In the genomic region with DNA sequence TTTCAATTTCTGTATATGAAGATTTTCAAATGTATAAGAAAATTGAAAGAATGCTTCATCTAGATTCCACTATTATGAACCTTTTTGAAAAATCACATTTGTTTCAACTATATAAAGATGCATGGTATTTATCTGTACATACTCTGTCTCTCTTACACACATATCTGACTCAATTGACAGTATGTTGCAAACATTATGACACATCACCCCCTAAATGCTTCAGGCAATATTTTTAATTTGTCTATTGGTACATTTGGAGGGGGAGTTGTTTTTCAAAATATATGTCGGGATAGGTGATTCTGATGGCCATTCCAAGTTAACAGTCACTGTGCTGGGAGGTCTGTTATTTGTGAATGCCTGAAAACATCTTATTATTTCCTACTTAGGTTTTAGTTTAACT, we compare ENCODE assay signal across 27 cellular contexts. TPM values are rescaled to one million over a fixed set of nuclear protein-coding genes. Genes with fewer than 3 reads are reported as not detected.
A peak's percentile ranks its signal among the peaks of the same experiment; 100 is the strongest.
DNase-seq lines count a peak whose midpoint lies in the region; ATAC-seq and TF ChIP-seq lines count a peak whose summit lies in the region.
"Had no signal": no experiment of that assay in that cellular context is flagged by ENCODE, and none has a peak within 500 bp of the region (broad histone marks: within the 10 kb centered on the region; RNA-seq: fewer than 3 reads in every experiment).

No MANE protein-coding gene starts in this region.

- H3K36me3 Mint-ChIP-seq in T-cell: peaks cover 9% of the 10 kb centered on the region

- H2AFZ ChIP-seq in GM23248: no peak overlapping the region

- WGBS in GM23248 (ENCODE audit: low coverage in 1 of 2, low lambda C conversion rate in 2 of 2, missing lambda C conversion rate in 2 of 2), 2 experiments: 21 to 32% methylated on average over 1 of the region's 1 CpG

- H3K27ac ChIP-seq in GM23248 (peak overlapping the region; percentile 43), foreskin keratinocyte (no peak overlapping the region)
- H3K27ac ChIP-seq: brain microvascular endothelial cell, coronary artery, esophagus muscularis mucosa, KMS-11, ovary, Peyer's patch, uterus, VCaP had no signal

- H3K4me1 Mint-ChIP-seq in T-cell: peaks cover 93 to 95% (median 95%) of the 10 kb centered on the region in 3 donors

- DNase-seq in AG10803 (ENCODE audit: low read depth) (peak; percentile 5), GM23248 (peak; percentile 73), T-cell (no peak), foreskin keratinocyte (peak in 1 of 2 donors; percentile 63), GDM1 (lab: John Stamatoyannopoulos, UW) (no peak), Right ventricle myocardium superior (no peak), islet precursor cell (no peak)
- DNase-seq: activated CD4-positive, alpha-beta T cell treated with anti-CD3 and anti-CD28 coated beads, Interleukin-2, amount 10 ng/mL, durations not matched to agents 24 days and 14 days; brain microvascular endothelial cell; C1 segment of cervical spinal cord; Calu3; HFFc6; kidney; NCI-H1694 treated with DMSO at 0.1 percent for 48 hours; NCI-H2171 treated with DMSO at 0.1 percent for 48 hours; NCI-H526; ovary; Peyer's patch; stimulated activated CD4-positive, alpha-beta T cell treated with anti-CD3 and anti-CD28 coated beads, Interleukin-4, amount 100 ng/mL, for 1 hour; stimulated activated naive B cell treated with anti-CD40 and anti-IgM and Interleukin-4, amounts not matched to agents 10 μg/mL and 1 μg/mL and 100 μg/mL, for 72 hours; uterus had no signal

- H3K9ac ChIP-seq in GM23248: no peak overlapping the region
- H3K9ac ChIP-seq: KMS-11 had no signal

- ATAC-seq in T-cell (replicated peaks in 1 of 4): no peak
- peak; percentile 80 for ATAC-seq in foreskin keratinocyte
- no peak for ATAC-seq in Right ventricle myocardium superior (ENCODE audit: poor library complexity)
- ATAC-seq in GM19467 (IDR thresholded peaks at IDR 0.05; ENCODE audit: unreplicated experiment): no peak
- ATAC-seq: stimulated activated naive B cell treated with anti-CD40 and anti-IgM and Interleukin-4, amounts not matched to agents 10 μg/mL and 1 μg/mL and 100 μg/mL, for 72 hours had no signal

- intact Hi-C loops in Right ventricle myocardium superior (cut with DNase I): no loop called here

- H3K27me3 ChIP-seq in GM23248 (replicated peaks; ENCODE audit: insufficient read depth): no peaks in the 10 kb centered on the region
- no peaks in the 10 kb centered on the region for H3K27me3 ChIP-seq in foreskin keratinocyte
- H3K27me3 ChIP-seq: brain microvascular endothelial cell, esophagus muscularis mucosa, ovary, Peyer's patch, uterus had no signal

- no peak overlapping the region for H3K4me3 Mint-ChIP-seq in T-cell
- H3K4me3 Mint-ChIP-seq: activated CD4-positive, alpha-beta T cell treated with anti-CD3 and anti-CD28 coated beads, Interleukin-2, amount 10 ng/mL, durations not matched to agents 24 days and 14 days; HFFc6; nephron; stimulated activated naive B cell treated with anti-CD40 and anti-IgM and Interleukin-4, amounts not matched to agents 10 μg/mL and 1 μg/mL and 100 μg/mL, for 72 hours had no signal

- POLR2A ChIA-PET in T-cell (lab: Charles Lee): no interaction called here

- CTCF ChIA-PET in T-cell (lab: Charles Lee): no interaction called here

- peaks cover 21% of the 10 kb centered on the region for H4K20me1 ChIP-seq in GM23248 (ENCODE audit: insufficient read depth)

- TF ChIP-seq CTCF in AG10803 (conservative IDR thresholded peaks at IDR 0.05; ENCODE audit: low read length) (no peak), foreskin keratinocyte (conservative IDR thresholded peaks at IDR 0.05) (no peak)

- no peaks in the 10 kb centered on the region for H3K9me2 ChIP-seq in GM23248 (ENCODE audit: insufficient read depth)

- in situ Hi-C loops in GM23248 (cut with MboI): no loop called here

- H3K9me3 Mint-ChIP-seq in T-cell: no peaks in the 10 kb centered on the region
- H3K9me3 Mint-ChIP-seq: activated CD4-positive, alpha-beta T cell treated with anti-CD3 and anti-CD28 coated beads, Interleukin-2, amount 10 ng/mL, durations not matched to agents 24 days and 14 days; HFFc6; nephron; stimulated activated naive B cell treated with anti-CD40 and anti-IgM and Interleukin-4, amounts not matched to agents 10 μg/mL and 1 μg/mL and 100 μg/mL, for 72 hours had no signal

- H3F3A ChIP-seq in GM23248 (ENCODE audit: insufficient read depth): peaks cover 35% of the 10 kb centered on the region

- H3K36me3 ChIP-seq in GM23248 (ENCODE audit: low read depth): no peaks in the 10 kb centered on the region
- H3K36me3 ChIP-seq: esophagus muscularis mucosa, ovary, Peyer's patch, uterus had no signal

- H3K4me1 ChIP-seq in GM23248 (ENCODE audit: insufficient read depth) (peaks cover 50% of the 10 kb centered on the region), foreskin keratinocyte (peaks cover 23% of the 10 kb centered on the region)

- peak overlapping the region; percentile 32 for H3K4me2 ChIP-seq in GM23248 (ENCODE audit: unreplicated experiment)
- H3K4me2 ChIP-seq: KMS-11 had no signal

- H3K27ac Mint-ChIP-seq in T-cell: peak overlapping the region; percentile 44 to 66
- H3K27ac Mint-ChIP-seq: activated CD4-positive, alpha-beta T cell treated with anti-CD3 and anti-CD28 coated beads, Interleukin-2, amount 10 ng/mL, durations not matched to agents 24 days and 14 days; HFFc6; nephron; stimulated activated naive B cell treated with anti-CD40 and anti-IgM and Interleukin-4, amounts not matched to agents 10 μg/mL and 1 μg/mL and 100 μg/mL, for 72 hours had no signal

- no peak overlapping the region for H3K4me3 ChIP-seq in AG10803 (ENCODE audit: low read length)
- no peak overlapping the region for H3K4me3 ChIP-seq in GM23248
- H3K4me3 ChIP-seq: coronary artery, esophagus muscularis mucosa, ovary, Peyer's patch, uterus had no signal

- H3K79me2 ChIP-seq in GM23248 (ENCODE audit: insufficient read depth): peaks cover 99% of the 10 kb centered on the region

- H3K27me3 Mint-ChIP-seq in T-cell: no peaks in the 10 kb centered on the region
- H3K27me3 Mint-ChIP-seq: activated CD4-positive, alpha-beta T cell treated with anti-CD3 and anti-CD28 coated beads, Interleukin-2, amount 10 ng/mL, durations not matched to agents 24 days and 14 days; stimulated activated naive B cell treated with anti-CD40 and anti-IgM and Interleukin-4, amounts not matched to agents 10 μg/mL and 1 μg/mL and 100 μg/mL, for 72 hours had no signal

- no peaks in the 10 kb centered on the region for H3K9me3 ChIP-seq in GM23248 (ENCODE audit: low read depth)
- H3K9me3 ChIP-seq: esophagus muscularis mucosa, ovary, Peyer's patch, uterus had no signal

RNA-seq across cellular contexts. Expression of a gene that starts 14.4 kb away (rescaled TPM):
- total RNA-seq in GM23248 (2014; rRNA removed; shearing (Covaris generic)): 32.5 and 33.5 TPM in 2 replicates
- polyA plus RNA-seq in GM23248 (2016; fragmentation: Nextera tagmentation; extraction: Ambion mirVana): 4.8 and 6.9 TPM in 2 replicates
- total RNA-seq in T-cell: 100 to 1,000 TPM in 2 of 5 donors, 10 to 100 TPM in 3; 80.8 to 140 (median 86.3) TPM
- total RNA-seq in foreskin keratinocyte: 29.7 and 29.9 TPM in 2 replicates
- polyA plus RNA-seq in foreskin keratinocyte: 7.2 and 8.8 TPM in 2 replicates
- total RNA-seq in Right ventricle myocardium superior: 43.3 TPM

Comparison
In these comparisons a context has a peak if more than half of its experiments do, and no peak if none do; other contexts are left out.
1. DNase-seq: peak in AG10803 (single experiment) and GM23248 (single experiment); none in T-cell (0 of 34), GDM1 (single experiment), Right ventricle myocardium superior (single experiment) and islet precursor cell (single experiment).